In the genomic region with DNA sequence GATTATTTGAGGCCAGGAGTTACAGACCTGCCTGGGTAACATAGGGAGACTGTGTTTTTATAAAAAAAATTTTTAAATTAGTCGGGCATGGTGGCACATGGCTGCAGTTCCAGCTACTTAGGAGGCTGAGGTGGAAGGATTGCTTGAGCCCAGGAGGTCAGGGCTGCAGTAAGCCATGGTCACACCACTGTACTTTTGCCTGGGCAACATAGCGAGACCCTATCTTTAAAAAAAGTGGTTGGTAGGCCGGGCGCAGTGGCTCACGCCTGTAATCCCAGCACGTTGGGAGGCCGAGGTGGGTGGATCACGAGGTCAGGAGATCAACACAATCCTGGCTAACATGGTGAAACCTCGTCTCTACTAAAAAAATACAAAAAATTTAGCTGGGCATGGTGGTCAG, we compare ENCODE assay signal across 6 cellular contexts. TPM values are rescaled to one million over a fixed set of nuclear protein-coding genes. Genes with fewer than 3 reads are reported as not detected.
DNase-seq lines count a peak whose midpoint lies in the region; ATAC-seq, FAIRE-seq and TF ChIP-seq lines count a peak whose summit lies in the region.
"Not testable (repeated sequence)": the region's sequence is repeated elsewhere in the genome, so short reads cannot be mapped to it uniquely, and the experiment has no call there.

No MANE protein-coding gene starts in this region.

- not testable (repeated sequence) for H3K79me2 ChIP-seq in K562 (ENCODE audit: control insufficient read depth, insufficient read depth, low read length); HepG2 (ENCODE audit: insufficient read depth, low read length)
- peaks cover 31% of the 10 kb centered on the region for H3K79me2 ChIP-seq in smooth muscle cell (ENCODE audit: low read depth)

- peak overlapping the region in 1 of 2 experiments; percentile 37; a peak in 1 of 4 replicates for H4K8ac ChIP-seq in IMR-90 (ENCODE audit: low read depth in 2 of 2, low read length in 2 of 2)

- CTCF ChIA-PET in IMR-90 (lab: Yijun Ruan, JAX); K562 (lab: Yijun Ruan, JAX; ENCODE audit: low intra/inter-chr PET ratio); HepG2 (lab: Yijun Ruan, JAX; ENCODE audit: low intra/inter-chr PET ratio, low total read pairs): not testable (repeated sequence)
- CTCF ChIA-PET in WTC11 (lab: Charles Lee): interaction anchor here (0.6 kb wide), 1 partner anchor 1851 kb away, joined by 4 read pairs; no protein-coding TSS in a partner anchor

- not testable (repeated sequence) for TF ChIP-seq RAD21 in IMR-90 (IDR thresholded peaks at IDR 0.05; ENCODE audit: low read length); K562 (CRISPR knock-in tag; conservative IDR thresholded peaks at IDR 0.05 in 1 of 2, IDR thresholded peaks at IDR 0.05 in 1 of 2); HepG2 (CRISPR knock-in tag; IDR thresholded peaks at IDR 0.05)

- not testable (repeated sequence) for H3K4me1 Mint-ChIP-seq in WTC11

- BruUV-seq in IMR-90 (replicated peaks; lab: Mats Ljungman, UMichigan); K562 (replicated peaks; lab: Mats Ljungman, UMichigan); HepG2 (replicated peaks; lab: Mats Ljungman, UMichigan): not testable (repeated sequence)

- FAIRE-seq in K562 (lab: Jason Lieb, UNC); HepG2 (lab: Jason Lieb, UNC): not testable (repeated sequence)

- in situ Hi-C loops in IMR-90 (cut with MboI; ENCODE audit: low sequenced_read_pairs); K562 (cut with MboI); HepG2 (cut with HindIII; ENCODE audit: extremely low pct_ligation_motif_present, low pct_unique_long_range_greater_than_20kb): not testable (repeated sequence)

- H3K27me3 ChIP-seq in IMR-90 (ENCODE audit: control insufficient read depth, insufficient read depth, low read length); K562 (ENCODE audit: control insufficient read depth in 2 of 2, insufficient read depth in 2 of 2, low read length in 2 of 2); HepG2 (ENCODE audit: control insufficient read depth in 1 of 2, insufficient read depth in 2 of 2, low read length in 2 of 2); smooth muscle cell (ENCODE audit: low read depth): not testable (repeated sequence)

- H3K79me1 ChIP-seq in IMR-90 (ENCODE audit: low read depth in 1 of 2, low read length in 2 of 2): peaks cover 19 to 33% of the 10 kb centered on the region in 2 experiments; a peak in 3 of 4 replicates

- not testable (repeated sequence) for H4K5ac ChIP-seq in IMR-90 (ENCODE audit: low read depth, low read length)

- H3K56ac ChIP-seq in IMR-90 (ENCODE audit: extremely low read depth, insufficient read depth, low read length): not testable (repeated sequence)

- H2BK5ac ChIP-seq in IMR-90 (ENCODE audit: low read depth, low read length, poor library complexity, severe bottlenecking): not testable (repeated sequence)

- ATAC-seq in IMR-90 (ENCODE audit: low read depth); WTC11; K562; HepG2: not testable (repeated sequence)

- H3K36me3 ChIP-seq in IMR-90 (ENCODE audit: control insufficient read depth, insufficient read depth, low read length); smooth muscle cell (ENCODE audit: low read depth): not testable (repeated sequence)
- H3K36me3 ChIP-seq in K562 (ENCODE audit: control insufficient read depth, insufficient read depth, low read length) (peaks cover 29% of the 10 kb centered on the region; the same call in 2 of the 3 replicates), HepG2 (replicated peaks in 1 of 2; ENCODE audit: control insufficient read depth in 1 of 2, insufficient read depth in 2 of 2, low read length in 2 of 2) (peaks cover 3 to 17% of the 10 kb centered on the region in 2 experiments)

- intact Hi-C loops in IMR-90 (cut with micrococcal nuclease); K562 (cut with micrococcal nuclease); HepG2 (cut with micrococcal nuclease; ENCODE audit: unreplicated experiment): not testable (repeated sequence)

- not testable (repeated sequence) for H3K36me3 Mint-ChIP-seq in WTC11

- not testable (repeated sequence) for H3K4me2 ChIP-seq in IMR-90 (ENCODE audit: low read depth, low read length); K562 (ENCODE audit: insufficient read depth, low read length); HepG2 (ENCODE audit: low read depth, low read length); smooth muscle cell

- peak overlapping the region; percentile 45; the same call in 1 of the 2 replicates for H2BK120ac ChIP-seq in IMR-90 (ENCODE audit: low read depth, low read length)

- H3K9me3 ChIP-seq in IMR-90 (ENCODE audit: control insufficient read depth, insufficient read depth, low read length); K562 (replicated peaks; ENCODE audit: control insufficient read depth, insufficient read depth, low read depth, low read length); HepG2 (ENCODE audit: low read length); smooth muscle cell (replicated peaks; ENCODE audit: low read depth): not testable (repeated sequence)

- H3K9ac ChIP-seq in IMR-90 (ENCODE audit: low read depth, low read length); K562 (ENCODE audit: insufficient read depth in 1 of 2, low read depth in 2 of 2, low read length in 2 of 2); HepG2 (ENCODE audit: insufficient read depth, low read depth, low read length); smooth muscle cell (ENCODE audit: low read depth): not testable (repeated sequence)

- POLR2A ChIA-PET in IMR-90 (lab: Charles Lee; ENCODE audit: unreplicated experiment); WTC11 (lab: Charles Lee); K562 (lab: Yijun Ruan, JAX); HepG2 (lab: Yijun Ruan, JAX): not testable (repeated sequence)

- H3F3A ChIP-seq in smooth muscle cell (ENCODE audit: low read depth): peaks cover 10% of the 10 kb centered on the region

- H3K27me3 Mint-ChIP-seq in WTC11 (ENCODE audit: low read depth): not testable (repeated sequence)

- peak overlapping the region; percentile 55; the same call in 1 of the 2 replicates for H3K18ac ChIP-seq in IMR-90 (ENCODE audit: low read depth, low read length)

- H3K14ac ChIP-seq in IMR-90 (replicated peaks; ENCODE audit: low read depth, low read length): not testable (repeated sequence)

- H4K91ac ChIP-seq in IMR-90 (ENCODE audit: insufficient read depth, low read depth, low read length): not testable (repeated sequence)

- not testable (repeated sequence) for H3K23ac ChIP-seq in IMR-90 (ENCODE audit: low read depth, low read length)

- not testable (repeated sequence) for H3K27ac ChIP-seq in IMR-90 (ENCODE audit: insufficient read depth, low read length); K562 (ENCODE audit: extremely low read depth, low read depth, low read length); HepG2 (ENCODE audit: extremely low read length, insufficient read depth, low read length)
- H3K27ac ChIP-seq in epithelial cell of prostate: peak overlapping the region; percentile 82
- peak overlapping the region; percentile 86 for H3K27ac ChIP-seq in smooth muscle cell (ENCODE audit: low read depth)

- not testable (repeated sequence) for H2AFZ ChIP-seq in IMR-90 (replicated peaks; ENCODE audit: low read length, poor library complexity); K562 (ENCODE audit: low read depth, low read length); HepG2 (ENCODE audit: low read length); smooth muscle cell (ENCODE audit: low read depth)

- TF ChIP-seq CTCF in IMR-90 (conservative IDR thresholded peaks at IDR 0.05; ENCODE audit: low read depth, low read length); WTC11 (IDR thresholded peaks at IDR 0.05); K562 (IDR thresholded peaks at IDR 0.05 in 2 of 3, conservative IDR thresholded peaks at IDR 0.05 in 1 of 3; ENCODE audit: insufficient read depth in 2 of 3, low read depth in 1 of 3, low read length in 3 of 3); HepG2 (CRISPR knock-in tag; IDR thresholded peaks at IDR 0.05); smooth muscle cell (IDR thresholded peaks at IDR 0.05; ENCODE audit: borderline replicate concordance, insufficient read depth, poor library complexity, severe bottlenecking): not testable (repeated sequence)

- not testable (repeated sequence) for H4K20me1 ChIP-seq in IMR-90 (ENCODE audit: insufficient read depth, low read length); K562 (replicated peaks; ENCODE audit: control insufficient read depth, insufficient read depth, low read length); HepG2 (ENCODE audit: insufficient read depth, low read length)
- H4K20me1 ChIP-seq in smooth muscle cell (ENCODE audit: low read depth): peaks cover 20% of the 10 kb centered on the region

- not testable (repeated sequence) for H2BK15ac ChIP-seq in IMR-90 (ENCODE audit: low read depth, low read length)

- DNase-seq in IMR-90; WTC11 (ENCODE audit: low spot score); K562 (ENCODE audit: extremely low read depth in 1 of 4, low spot score in 3 of 4); epithelial cell of prostate (ENCODE audit: low read depth, low spot score); HepG2 (ENCODE audit: low spot score); smooth muscle cell (lab: John Stamatoyannopoulos, UW; ENCODE audit: unreplicated experiment): not testable (repeated sequence)

- WGBS in IMR-90 (ENCODE audit: extremely low coverage in 2 of 2, insufficient read length in 1 of 2), 2 experiments: 33% methylated on average over 1 of the region's 9 CpGs; no CpG with 5 or more reads in 1 of the 2 experiments
- WGBS in K562 (ENCODE audit: insufficient coverage, low coverage, missing lambda C conversion rate): 77% methylated on average over 9 of the region's 9 CpGs
- WGBS in HepG2 (ENCODE audit: low lambda C conversion rate): 83% methylated on average over 9 of the region's 9 CpGs
- 86% methylated on average over 9 of the region's 9 CpGs for WGBS in smooth muscle cell (ENCODE audit: low lambda C conversion rate)

- not testable (repeated sequence) for H3K4me1 ChIP-seq in IMR-90 (ENCODE audit: control insufficient read depth, insufficient read depth, low read length); K562 (replicated peaks in 1 of 2; ENCODE audit: control insufficient read depth in 2 of 2, insufficient read depth in 2 of 2, low read length in 2 of 2); HepG2 (ENCODE audit: insufficient read depth, low read length); smooth muscle cell (ENCODE audit: low read depth)

- peak overlapping the region; percentile 35; the same call in 1 of the 2 replicates for H2AK5ac ChIP-seq in IMR-90 (ENCODE audit: low read depth, low read length)

- H3K9me1 ChIP-seq in IMR-90 (ENCODE audit: insufficient read depth, low read length): peaks cover 10% of the 10 kb centered on the region
- not testable (repeated sequence) for H3K9me1 ChIP-seq in K562 (ENCODE audit: control insufficient read depth, insufficient read depth, low read length)

- H3K4me3 ChIP-seq in IMR-90 (ENCODE audit: insufficient read depth, low read depth, low read length); K562; HepG2 (replicated peaks in 1 of 3; ENCODE audit: insufficient read depth in 1 of 3, low read depth in 2 of 3, low read length in 3 of 3); smooth muscle cell: not testable (repeated sequence)

- not testable (repeated sequence) for TF ChIP-seq POLR2A in IMR-90 (IDR thresholded peaks at IDR 0.05; ENCODE audit: low read depth, low read length); K562 (conservative IDR thresholded peaks at IDR 0.05); HepG2 (IDR thresholded peaks at IDR 0.05; ENCODE audit: insufficient read depth in 1 of 2, low read depth in 2 of 2, low read length in 2 of 2)

- not testable (repeated sequence) for H3K9me3 Mint-ChIP-seq in WTC11

- H3K4me3 Mint-ChIP-seq in WTC11: not testable (repeated sequence)

- dilution Hi-C loops in IMR-90 (cut with HindIII; ENCODE audit: low sequenced_read_pairs, unreplicated experiment): not testable (repeated sequence)

- not testable (repeated sequence) for TF ChIP-seq EP300 in K562 (IDR thresholded peaks at IDR 0.05; ENCODE audit: low read length); HepG2 (IDR thresholded peaks at IDR 0.05; ENCODE audit: low read depth in 2 of 2, low read length in 2 of 2); HepG2 (CRISPR knock-in tag; IDR thresholded peaks at IDR 0.05; ENCODE audit: borderline replicate concordance)

- H3K4ac ChIP-seq in IMR-90 (ENCODE audit: low read depth, low read length): not testable (repeated sequence)

- not testable (repeated sequence) for H2AK9ac ChIP-seq in IMR-90 (replicated peaks; ENCODE audit: low read depth, low read length, poor library complexity)

- not testable (repeated sequence) for H3K27ac Mint-ChIP-seq in WTC11

- not testable (repeated sequence) for H2BK20ac ChIP-seq in IMR-90 (ENCODE audit: low read depth, low read length)

RNA-seq across cellular contexts. Expression of a gene that starts 18.4 kb away (rescaled TPM):
- total RNA-seq in IMR-90 (2012; rRNA removed) (116 and 166 TPM in 2 replicates), WTC11 (2021) (87.3 to 102 TPM (median 97.0 TPM) in 3 replicates), K562 (2014; rRNA removed) (115 and 178 TPM in 2 replicates), K562 (2014; rRNA removed; fragmentation: Illumina TruSeq; extraction: Trizol) (257 and 267 TPM in 2 replicates), K562 (2015; rRNA removed; fragmentation: Illumina TruSeq; extraction: Trizol) (264 and 283 TPM in 2 replicates), K562 (2021) (149 and 163 TPM in 2 replicates), HepG2 (2016; rRNA removed; fragmentation: Illumina TruSeq; extraction: Trizol) (173 and 223 TPM in 2 replicates), smooth muscle cell (291 and 300 TPM in 2 replicates)
- polyA plus RNA-seq in IMR-90 (2012; rRNA removed) (114 and 135 TPM in 2 replicates), K562 (2011; rRNA removed) (205 and 298 TPM in 2 replicates), K562 (2014; fragmentation: Illumina TruSeq; extraction: Trizol) (344 and 367 TPM in 2 replicates), K562 (2014; fragmentation: Nextera tagmentation; extraction: Ambion mirVana) (100 to 1,000 TPM; 862 to 986 TPM), K562 (2014; rRNA removed) (200 and 224 TPM in 2 replicates), HepG2 (2011; rRNA removed) (85.2 and 101 TPM in 2 replicates), smooth muscle cell (236 and 257 TPM in 2 replicates)
- 77.1 and 113 TPM in 2 replicates for polyA plus RNA-seq in IMR-90 (2012; cell fraction: cytosol; rRNA removed)
- 17.5 and 64.7 TPM in 2 replicates for polyA plus RNA-seq in IMR-90 (2012; cell fraction: nucleus; rRNA removed; ENCODE audit: low replicate concordance)
- total RNA-seq in K562 (2011; cell fraction: chromatin; rRNA removed; ENCODE audit: low replicate concordance): 13.4 and 22.9 TPM in 2 replicates
- 17.5 and 20.2 TPM in 2 replicates for total RNA-seq in K562 (2011; cell fraction: nucleolus; rRNA removed)
- total RNA-seq in K562 (2011; cell fraction: nucleoplasm; rRNA removed): 25.4 and 30.2 TPM in 2 replicates
- polyA plus RNA-seq in K562 (2011; cell fraction: cytosol; rRNA removed): 158 and 263 TPM in 2 replicates
- 54.9 and 90.7 TPM in 2 replicates for polyA plus RNA-seq in K562 (2011; cell fraction: nucleus; rRNA removed)
- 149 and 336 TPM in 2 replicates for polyA plus RNA-seq in K562 (2012)
- polyA minus RNA-seq in K562 (2011; rRNA and poly(A)+ RNA removed): 168 and 184 TPM in 2 replicates
- polyA minus RNA-seq in K562 (2011; cell fraction: cytosol; rRNA and poly(A)+ RNA removed): 69.4 and 75.6 TPM in 2 replicates
- 13.5 and 28.2 TPM in 2 replicates for polyA minus RNA-seq in K562 (2011; cell fraction: nucleus; rRNA and poly(A)+ RNA removed)
- 70.6 and 71.7 TPM in 2 replicates for total RNA-seq in HepG2 (2016; cell fraction: cytosol; rRNA removed; fragmentation: Illumina TruSeq; extraction: Trizol; ENCODE audit: low read depth)
- total RNA-seq in HepG2 (2016; cell fraction: insoluble cytoplasmic fraction; rRNA removed; fragmentation: Illumina TruSeq; extraction: Trizol): 171 and 217 TPM in 2 replicates
- total RNA-seq in HepG2 (2016; cell fraction: membrane; rRNA removed; fragmentation: Illumina TruSeq; extraction: Trizol): 52.8 and 57.6 TPM in 2 replicates
- total RNA-seq in HepG2 (2016; cell fraction: nucleus; rRNA removed; fragmentation: Illumina TruSeq; extraction: Trizol): 58.0 and 61.1 TPM in 2 replicates
- 83.8 and 130 TPM in 2 replicates for polyA plus RNA-seq in HepG2 (2011; cell fraction: cytosol; rRNA removed)
- polyA plus RNA-seq in HepG2 (2011; cell fraction: nucleus; rRNA removed): 18.3 and 23.8 TPM in 2 replicates
- 92.3 and 139 TPM in 2 replicates for polyA plus RNA-seq in HepG2 (2012)
- 56.5 and 60.4 TPM in 2 replicates for polyA plus RNA-seq in HepG2 (2016; cell fraction: cytosol; fragmentation: Illumina TruSeq; extraction: Trizol; ENCODE audit: low read depth)
- polyA plus RNA-seq in HepG2 (2016; cell fraction: insoluble cytoplasmic fraction; fragmentation: Illumina TruSeq; extraction: Trizol; ENCODE audit: low read depth): 239 and 243 TPM in 2 replicates
- polyA plus RNA-seq in HepG2 (2016; cell fraction: membrane; fragmentation: Illumina TruSeq; extraction: Trizol; ENCODE audit: low read depth): 52.1 and 54.3 TPM in 2 replicates
- polyA plus RNA-seq in HepG2 (2016; cell fraction: nucleus; fragmentation: Illumina TruSeq; extraction: Trizol; ENCODE audit: insufficient read depth, low read depth): 86.3 and 99.3 TPM in 2 replicates
- polyA minus RNA-seq in HepG2 (2011; rRNA and poly(A)+ RNA removed; ENCODE audit: low replicate concordance): 19.0 and 44.0 TPM in 2 replicates
- 37.3 and 53.0 TPM in 2 replicates for polyA minus RNA-seq in HepG2 (2011; cell fraction: cytosol; rRNA and poly(A)+ RNA removed)
- 19.1 and 19.7 TPM in 2 replicates for polyA minus RNA-seq in HepG2 (2011; cell fraction: nucleus; rRNA and poly(A)+ RNA removed)
